Comparison of ENCODE assay signal across 20 cellular contexts in genomic region chr6:46956409-46956808, GRCh38. TPM values are rescaled to one million over a fixed set of nuclear protein-coding genes. Genes with fewer than 3 reads are reported as not detected.
"Had no signal": no experiment of that assay in that cellular context is flagged by ENCODE, and none has a peak within 500 bp of the region (broad histone marks: within the 10 kb centered on the region; RNA-seq: fewer than 3 reads in every experiment).

No MANE protein-coding gene starts in this region.

- H3K9ac ChIP-seq: SK-N-SH had no signal

- H3K4me2 ChIP-seq: SK-N-SH had no signal

- DNase-seq: Kasumi-1, KG1, MM.1S, NCI-H1092 treated with DMSO at 0.1 percent for 48 hours, NCI-H1436, NCI-H187, NCI-H2029, NCI-H2081 treated with DMSO at 0.1 percent for 48 hours, NCI-H2171, NCI-H226, NCI-H446, NCI-H510A, NCI-H524 treated with DMSO at 0.1 percent for 48 hours, NCI-H774, Right ventricle myocardium superior, RPMI8226, SIG-M5, SK-N-SH, SW 1271 had no signal

- H3K9me3 ChIP-seq: SK-N-SH had no signal

RNA-seq across cellular contexts. Expression of gene ADGRF5, which starts 34.7 kb away (rescaled TPM):
- total RNA-seq: HT-29 had no signal
